Comparison of ENCODE assay signal across 9 cellular contexts in genomic region chr2:180334514-180334913, GRCh38.
DNase-seq lines count a peak whose midpoint lies in the region; ATAC-seq lines count a peak whose summit lies in the region.
"Had no signal": no experiment of that assay in that cellular context is flagged by ENCODE, and none has a peak within 500 bp of the region (broad histone marks: within the 10 kb centered on the region; RNA-seq: fewer than 3 reads in every experiment).

No MANE protein-coding gene starts in this region.

- ATAC-seq in GM18502 (IDR thresholded peaks at IDR 0.05; ENCODE audit: poor library complexity, unreplicated experiment) (peak; percentile 100), GM21381 (IDR thresholded peaks at IDR 0.05; ENCODE audit: unreplicated experiment) (peak; percentile 100), HG03066 (IDR thresholded peaks at IDR 0.05; ENCODE audit: low read depth, unreplicated experiment) (peak; percentile 100)

- DNase-seq in NOMO-1 treated with DMSO at 0.1 percent for 48 hours (lab: John Stamatoyannopoulos, UW; ENCODE audit: unreplicated experiment): peak; percentile 85
- no peak for DNase-seq in NCI-H128 (lab: John Stamatoyannopoulos, UW; ENCODE audit: unreplicated experiment)
- DNase-seq in amniotic stem cell (lab: John Stamatoyannopoulos, UW): no peak
- no peak for DNase-seq in superior temporal gyrus (ENCODE audit: extremely low spot score)
- no peak for DNase-seq in nucleus accumbens (lab: John Stamatoyannopoulos, UW)
- DNase-seq: activated CD4-positive, alpha-beta T cell treated with anti-CD3 and anti-CD28 coated beads, Interleukin-2, amount 10 ng/mL, durations not matched to agents 24 days and 14 days had no signal
